In genomic region chr20:57695940-57696339, GRCh38 we compare ENCODE assay signal across 24 cellular contexts. TPM values are rescaled to one million over a fixed set of nuclear protein-coding genes. Genes with fewer than 3 reads are reported as not detected.
A peak's percentile ranks its signal among the peaks of the same experiment; 100 is the strongest.
DNase-seq lines count a peak whose midpoint lies in the region; ATAC-seq and TF ChIP-seq lines count a peak whose summit lies in the region.
"Had no signal": no experiment of that assay in that cellular context is flagged by ENCODE, and none has a peak within 500 bp of the region (broad histone marks: within the 10 kb centered on the region; RNA-seq: fewer than 3 reads in every experiment).

No MANE protein-coding gene starts in this region.

- H3K9me3 Mint-ChIP-seq in Calu3 (ENCODE audit: low read depth, unreplicated experiment) (no peaks in the 10 kb centered on the region), mesothelial cell of epicardium (no peaks in the 10 kb centered on the region)
- H3K9me3 Mint-ChIP-seq: activated B cell treated with CpG ODN at 0.5 μM for 24 hours; activated CD4-positive, alpha-beta memory T cell treated with anti-CD3 and anti-CD28 coated beads, Interleukin-2, amount 10 ng/mL, durations not matched to agents 7 days and 5 days; H9 had no signal

- CTCF ChIA-PET in Calu3 (lab: Charles Lee), result interaction anchor here (0.5 to 3.4 kb wide), 6 partner anchors 8 to 1316 kb away, joined by 3 to 17 read pairs (median 4); partner anchors contain the start of gene PMEPA1

- H3K4me1 Mint-ChIP-seq in Calu3 (ENCODE audit: low read depth, unreplicated experiment) (peaks cover 91% of the 10 kb centered on the region), mesothelial cell of epicardium (peaks cover 78% of the 10 kb centered on the region)

- H3K4me3 ChIP-seq in SJCRH30, result no peak overlapping the region
- no peak overlapping the region for H3K4me3 ChIP-seq in WERI-Rb-1 (ENCODE audit: low read depth, low read length)
- H3K4me3 ChIP-seq: hepatocyte, lung, SJSA1 had no signal

- peak overlapping the region; percentile 88 for H3K4me3 Mint-ChIP-seq in Calu3 (ENCODE audit: low read depth, unreplicated experiment)
- H3K4me3 Mint-ChIP-seq in mesothelial cell of epicardium, result no peak overlapping the region
- H3K4me3 Mint-ChIP-seq: activated B cell treated with CpG ODN at 0.5 μM for 24 hours; activated CD4-positive, alpha-beta memory T cell treated with anti-CD3 and anti-CD28 coated beads, Interleukin-2, amount 10 ng/mL, durations not matched to agents 7 days and 5 days had no signal

- no peak for DNase-seq in Calu3
- peak; percentile 53 to 73 for DNase-seq in SJCRH30
- no peak for DNase-seq in mesothelial cell of epicardium (ENCODE audit: low spot score in 2 of 2, unreplicated experiment in 2 of 2)
- DNase-seq in WERI-Rb-1, result no peak
- DNase-seq in GOT3 (lab: John Stamatoyannopoulos, UW), result no peak
- no peak for DNase-seq in posterior cingulate gyrus
- DNase-seq: activated B cell treated with CpG ODN at 0.5 μM for 24 hours; activated CD4-positive, alpha-beta memory T cell treated with anti-CD3 and anti-CD28 coated beads, Interleukin-2, amount 10 ng/mL, durations not matched to agents 7 days and 5 days; activated T-cell treated with anti-CD3 and anti-CD28 coated beads for 4 hours; DMS79; foreskin fibroblast; H9; Kasumi-1; NCI-H1092; NCI-H2081 treated with DMSO at 0.1 percent for 48 hours; NCI-H526; OCI-M1; stimulated activated CD4-positive, alpha-beta T cell treated with anti-CD3 and anti-CD28 coated beads, Interleukin-15, amount 100 ng/mL, for 24 hours; T-helper 2 cell had no signal

- H3K4me1 ChIP-seq in SJCRH30, result peaks cover 36% of the 10 kb centered on the region

- ATAC-seq in HG03095 (IDR thresholded peaks at IDR 0.05; ENCODE audit: unreplicated experiment), result no peak

- H3K27me3 Mint-ChIP-seq in Calu3 (ENCODE audit: unreplicated experiment) (no peaks in the 10 kb centered on the region), mesothelial cell of epicardium (ENCODE audit: low read depth) (no peaks in the 10 kb centered on the region)
- H3K27me3 Mint-ChIP-seq: activated B cell treated with CpG ODN at 0.5 μM for 24 hours; activated CD4-positive, alpha-beta memory T cell treated with anti-CD3 and anti-CD28 coated beads, Interleukin-2, amount 10 ng/mL, durations not matched to agents 7 days and 5 days had no signal

- BruUV-seq in Calu3 (replicated peaks; lab: Mats Ljungman, UMichigan), result no TSS peak

- no peak for TF ChIP-seq CTCF in 22Rv1 (IDR thresholded peaks at IDR 0.05)
- TF ChIP-seq CTCF in Calu3 (IDR thresholded peaks at IDR 0.05; ENCODE audit: unreplicated experiment), result no peak
- no peak for TF ChIP-seq CTCF in mesothelial cell of epicardium (IDR thresholded peaks at IDR 0.05; ENCODE audit: unreplicated experiment)
- no peak for TF ChIP-seq CTCF in WERI-Rb-1 (IDR thresholded peaks at IDR 0.05; ENCODE audit: low read depth, low read length)

- H3K36me3 Mint-ChIP-seq in Calu3 (ENCODE audit: insufficient read depth, unreplicated experiment) (peaks cover 100% of the 10 kb centered on the region), mesothelial cell of epicardium (no peaks in the 10 kb centered on the region)

- H3K27ac Mint-ChIP-seq in Calu3 (ENCODE audit: unreplicated experiment) (peak overlapping the region; percentile 97), mesothelial cell of epicardium (peak overlapping the region; percentile 21)
- H3K27ac Mint-ChIP-seq: activated B cell treated with CpG ODN at 0.5 μM for 24 hours; activated CD4-positive, alpha-beta memory T cell treated with anti-CD3 and anti-CD28 coated beads, Interleukin-2, amount 10 ng/mL, durations not matched to agents 7 days and 5 days had no signal

- H3K36me3 ChIP-seq in SJCRH30, result peaks cover 6% of the 10 kb centered on the region; the same call in 1 of the 2 replicates
- H3K36me3 ChIP-seq in WERI-Rb-1, result no peaks in the 10 kb centered on the region; the same call in 1 of the 2 replicates
- H3K36me3 ChIP-seq: SJSA1 had no signal

- H3K9me3 ChIP-seq in SJCRH30 (replicated peaks), result no peaks in the 10 kb centered on the region
- no peaks in the 10 kb centered on the region for H3K9me3 ChIP-seq in WERI-Rb-1 (ENCODE audit: severe bottlenecking)
- H3K9me3 ChIP-seq: SJSA1 had no signal

- intact Hi-C loops in Calu3 (cut with micrococcal nuclease; ENCODE audit: unreplicated experiment) (loop anchor here (5.0 kb wide), 3 partner anchors 211 to 436 kb away; no protein-coding TSS in a partner anchor), posterior cingulate gyrus (cut with DNase I) (no loop called here)

- H3K27me3 ChIP-seq in SJCRH30 (no peaks in the 10 kb centered on the region), WERI-Rb-1 (ENCODE audit: insufficient read depth, low read depth, severe bottlenecking) (no peaks in the 10 kb centered on the region)
- H3K27me3 ChIP-seq: hepatocyte, SJSA1 had no signal

- peak overlapping the region; percentile 93 for H3K27ac ChIP-seq in 22Rv1
- H3K27ac ChIP-seq in SJCRH30, result no peak overlapping the region
- no peak overlapping the region for H3K27ac ChIP-seq in WERI-Rb-1
- H3K27ac ChIP-seq: SJSA1 had no signal

RNA-seq across cellular contexts. Expression of gene PMEPA1, which starts 13.9 kb away (rescaled TPM):
- total RNA-seq in Calu3 (2022) (732 and 1,302 TPM in 2 replicates), mesothelial cell of epicardium (39.7 to 40.7 TPM (median 39.9 TPM) in 3 replicates)
- 15.0 and 15.4 TPM in 2 replicates for total RNA-seq in SJCRH30 (2014; rRNA removed; shearing (Covaris generic))

Comparison
In these comparisons a context has a peak if more than half of its experiments do, and no peak if none do; other contexts are left out.
1. DNase-seq: peak in SJCRH30 (2 of 2); none in Calu3 (single experiment), mesothelial cell of epicardium (0 of 2), WERI-Rb-1 (single experiment), GOT3 (single experiment) and posterior cingulate gyrus (0 of 10).
2. RNA of gene PMEPA1, which starts 13.9 kb away (total RNA-seq): 732 to 1,302 TPM in Calu3; 39.7 to 40.7 TPM in mesothelial cell of epicardium and 15.0 to 15.4 TPM in SJCRH30; every median in the first group is over 10 times any median in the second.